Comparison of ENCODE assay signal across 27 cellular contexts in genomic region chr1:117633068-117633345, GRCh38. TPM values are rescaled to one million over a fixed set of nuclear protein-coding genes. Genes with fewer than 3 reads are reported as not detected.
DNase-seq lines count a peak whose midpoint lies in the region; ATAC-seq and TF ChIP-seq lines count a peak whose summit lies in the region.
"Had no signal": no experiment of that assay in that cellular context is flagged by ENCODE, and none has a peak within 500 bp of the region (broad histone marks: within the 10 kb centered on the region; RNA-seq: fewer than 3 reads in every experiment).

No MANE protein-coding gene starts in this region.

- H3K36me3 Mint-ChIP-seq in CD4-positive, alpha-beta memory T cell: peaks cover 4 to 14% of the 10 kb centered on the region in 2 donors
- H3K36me3 Mint-ChIP-seq: type B pancreatic cell had no signal

- H3K27ac Mint-ChIP-seq in CD4-positive, alpha-beta memory T cell: peak overlapping the region in 1 of 7 donors; percentile 60
- H3K27ac Mint-ChIP-seq: activated T-helper 1 cell treated with anti-CD3 and anti-CD28 coated beads, Interleukin-12 subunit alpha, Interleukin-12 subunit beta, Interleukin-2, Interleukin-4 antibody, amounts not matched to agents 30 ng/mL and 10 ng/mL and 1 ng/mL, durations not matched to agents 14 hours and 24 hours and 36 hours; type B pancreatic cell had no signal

- H3K9ac ChIP-seq in KMS-11 (peak overlapping the region; percentile 37; the same call in 1 of the 2 replicates), smooth muscle cell (ENCODE audit: low read depth) (no peak overlapping the region)

- no peaks in the 10 kb centered on the region for H3K36me3 ChIP-seq in KMS-11 (ENCODE audit: insufficient read depth)
- no peaks in the 10 kb centered on the region for H3K36me3 ChIP-seq in PC-9 (ENCODE audit: low read depth)
- no peaks in the 10 kb centered on the region for H3K36me3 ChIP-seq in right lobe of liver
- no peaks in the 10 kb centered on the region for H3K36me3 ChIP-seq in smooth muscle cell (ENCODE audit: low read depth)
- H3K36me3 ChIP-seq in CD4-positive, alpha-beta memory T cell (ENCODE audit: insufficient read depth, low read length): no peaks in the 10 kb centered on the region
- H3K36me3 ChIP-seq: breast epithelium, neutrophil had no signal

- H3K4me3 Mint-ChIP-seq in CD4-positive, alpha-beta memory T cell: no peak overlapping the region
- H3K4me3 Mint-ChIP-seq: activated T-helper 1 cell treated with anti-CD3 and anti-CD28 coated beads, Interleukin-12 subunit alpha, Interleukin-12 subunit beta, Interleukin-2, Interleukin-4 antibody, amounts not matched to agents 30 ng/mL and 10 ng/mL and 1 ng/mL, durations not matched to agents 14 hours and 24 hours and 36 hours; type B pancreatic cell had no signal

- BruUV-seq in PC-9 (replicated peaks; lab: Mats Ljungman, UMichigan): no TSS peak

- CTCF ChIA-PET in PC-9 (lab: Charles Lee): no interaction called here
- CTCF ChIA-PET in CD4-positive, alpha-beta memory T cell (lab: Charles Lee; ENCODE audit: partially characterized antibody): interaction anchor here (1.3 to 1.7 kb wide), 3 partner anchors 8 to 98 kb away, joined by 3 to 4 read pairs (median 3); no protein-coding TSS in a partner anchor

- H3K27me3 ChIP-seq in KMS-11 (ENCODE audit: insufficient read depth, low read depth) (no peaks in the 10 kb centered on the region), PC-9 (ENCODE audit: insufficient read depth, low read depth) (no peaks in the 10 kb centered on the region), right lobe of liver (no peaks in the 10 kb centered on the region), smooth muscle cell (ENCODE audit: low read depth) (no peaks in the 10 kb centered on the region)
- H3K27me3 ChIP-seq in CD4-positive, alpha-beta memory T cell (ENCODE audit: insufficient read depth, low read length): no peaks in the 10 kb centered on the region
- H3K27me3 ChIP-seq: breast epithelium, neutrophil had no signal

- TF ChIP-seq CTCF in KMS-11 (conservative IDR thresholded peaks at IDR 0.05; ENCODE audit: low read depth, low read length) (no peak), PC-9 (conservative IDR thresholded peaks at IDR 0.05) (no peak), right lobe of liver (IDR thresholded peaks at IDR 0.05) (no peak), smooth muscle cell (IDR thresholded peaks at IDR 0.05; ENCODE audit: borderline replicate concordance, insufficient read depth, poor library complexity, severe bottlenecking) (no peak)

- H3K4me2 ChIP-seq in KMS-11: peak overlapping the region; percentile 51
- peak overlapping the region; percentile 64 for H3K4me2 ChIP-seq in PC-9
- peak overlapping the region; percentile 57 for H3K4me2 ChIP-seq in smooth muscle cell

- no peaks in the 10 kb centered on the region for H3K9me2 ChIP-seq in PC-9 (ENCODE audit: insufficient read depth)

- H2AFZ ChIP-seq in KMS-11 (ENCODE audit: low read depth): no peak overlapping the region
- no peak overlapping the region for H2AFZ ChIP-seq in PC-9
- no peak overlapping the region for H2AFZ ChIP-seq in smooth muscle cell (ENCODE audit: low read depth)

- no peak for DNase-seq in PC-9
- no peak for DNase-seq in right lobe of liver
- no peak for DNase-seq in smooth muscle cell (lab: John Stamatoyannopoulos, UW; ENCODE audit: unreplicated experiment)
- DNase-seq in CD4-positive, alpha-beta memory T cell: no peak
- DNase-seq: activated CD4-positive, alpha-beta T cell treated with anti-CD3 and anti-CD28 coated beads for 4 hours; activated naive CD4-positive, alpha-beta T cell treated with anti-CD3 and anti-CD28 coated beads, Interleukin-2, amount 50 U/mL, for 16 hours; amygdala; Calu3; effector memory CD4-positive, alpha-beta T cell; erythroblast; head of caudate nucleus; kidney glomerular epithelial cell; NCI-H1417 treated with DMSO at 0.1 percent for 48 hours; NCI-H446; OCI-M1; stimulated activated CD4-positive, alpha-beta T cell treated with anti-CD3 and anti-CD28 coated beads, Interleukin-1b, Interleukin-23, amount 100 ng/mL, for 48 hours; T-helper 2 cell had no signal

- TF ChIP-seq POLR2A in right lobe of liver (IDR thresholded peaks at IDR 0.05): no peak

- no peaks in the 10 kb centered on the region for H3K9me3 Mint-ChIP-seq in CD4-positive, alpha-beta memory T cell
- H3K9me3 Mint-ChIP-seq: activated T-helper 1 cell treated with anti-CD3 and anti-CD28 coated beads, Interleukin-12 subunit alpha, Interleukin-12 subunit beta, Interleukin-2, Interleukin-4 antibody, amounts not matched to agents 30 ng/mL and 10 ng/mL and 1 ng/mL, durations not matched to agents 14 hours and 24 hours and 36 hours; type B pancreatic cell had no signal

- H3K27me3 Mint-ChIP-seq in CD4-positive, alpha-beta memory T cell: no peaks in the 10 kb centered on the region

- H3K27ac ChIP-seq in KMS-11 (peak overlapping the region; percentile 74), PC-9 (no peak overlapping the region; the same call in 1 of the 2 replicates), right lobe of liver (peak overlapping the region in 2 of 3 donors; percentile 14 to 20), smooth muscle cell (ENCODE audit: low read depth) (no peak overlapping the region)
- H3K27ac ChIP-seq in CD4-positive, alpha-beta memory T cell (ENCODE audit: low read depth, low read length): no peak overlapping the region
- H3K27ac ChIP-seq: C4-2B, neutrophil had no signal

- H4K20me1 ChIP-seq in KMS-11 (ENCODE audit: insufficient read depth) (no peaks in the 10 kb centered on the region), PC-9 (ENCODE audit: insufficient read depth) (no peaks in the 10 kb centered on the region), smooth muscle cell (ENCODE audit: low read depth) (no peaks in the 10 kb centered on the region)

- H3K79me2 ChIP-seq in KMS-11 (ENCODE audit: insufficient read depth, low read depth): no peaks in the 10 kb centered on the region; the same call in 1 of the 2 replicates
- H3K79me2 ChIP-seq in PC-9 (ENCODE audit: low read depth): no peaks in the 10 kb centered on the region
- H3K79me2 ChIP-seq in smooth muscle cell (ENCODE audit: low read depth): no peaks in the 10 kb centered on the region

- ATAC-seq in right lobe of liver (no peak), GM19467 (IDR thresholded peaks at IDR 0.05; ENCODE audit: unreplicated experiment) (no peak), GM21447 (IDR thresholded peaks at IDR 0.05; ENCODE audit: unreplicated experiment) (no peak)
- ATAC-seq: SK-N-SH treated with all-trans-retinoic acid at 6 μM for 48 hours had no signal

- intact Hi-C loops in PC-9 (cut with micrococcal nuclease; ENCODE audit: unreplicated experiment) (loop anchor here (2.0 kb wide), 1 partner anchor 26 kb away; the partner anchor contains the start of gene TENT5C), right lobe of liver (cut with DNase I) (no loop called here)
- intact Hi-C loops in CD4-positive, alpha-beta memory T cell (cut with micrococcal nuclease): no loop called here

- H3K4me1 Mint-ChIP-seq in CD4-positive, alpha-beta memory T cell: peaks cover 18 to 71% (median 44%) of the 10 kb centered on the region in 4 donors

- no peak overlapping the region for H3K4me3 ChIP-seq in KMS-11 (IDR thresholded peaks at IDR 0.05; ENCODE audit: insufficient read depth, low read depth, low read length)
- no peak overlapping the region; the same call in 1 of the 2 replicates for H3K4me3 ChIP-seq in PC-9
- H3K4me3 ChIP-seq in right lobe of liver: no peak overlapping the region
- H3K4me3 ChIP-seq in smooth muscle cell: no peak overlapping the region
- H3K4me3 ChIP-seq in CD4-positive, alpha-beta memory T cell (ENCODE audit: low read length in 2 of 2): no peak overlapping the region
- H3K4me3 ChIP-seq: breast epithelium, lung had no signal

- H3K9me3 ChIP-seq in PC-9 (ENCODE audit: insufficient read depth, low read depth): no peaks in the 10 kb centered on the region
- H3K9me3 ChIP-seq in right lobe of liver: no peaks in the 10 kb centered on the region
- no peaks in the 10 kb centered on the region for H3K9me3 ChIP-seq in smooth muscle cell (replicated peaks; ENCODE audit: low read depth)
- H3K9me3 ChIP-seq in CD4-positive, alpha-beta memory T cell (ENCODE audit: control insufficient read depth in 1 of 2, low read length in 2 of 2): no peaks in the 10 kb centered on the region
- H3K9me3 ChIP-seq: breast epithelium, neutrophil had no signal

- WGBS in right lobe of liver (ENCODE audit: insufficient coverage, low coverage, low lambda C conversion rate, missing lambda C conversion rate): 32% methylated on average over 4 of the region's 5 CpGs
- WGBS in smooth muscle cell (ENCODE audit: low lambda C conversion rate): 47% methylated on average over 5 of the region's 5 CpGs

- H3K4me1 ChIP-seq in KMS-11 (ENCODE audit: low read depth, poor library complexity, severe bottlenecking) (peaks cover 80% of the 10 kb centered on the region), PC-9 (replicated peaks; ENCODE audit: insufficient read depth) (peaks cover 23% of the 10 kb centered on the region), right lobe of liver (peaks cover 0 to 43% (median 19%) of the 10 kb centered on the region in 4 donors), smooth muscle cell (ENCODE audit: low read depth) (peaks cover 9% of the 10 kb centered on the region)
- peaks cover 35% of the 10 kb centered on the region for H3K4me1 ChIP-seq in CD4-positive, alpha-beta memory T cell (ENCODE audit: insufficient read depth, low read length)
- H3K4me1 ChIP-seq: breast epithelium had no signal

- H3F3A ChIP-seq in PC-9 (ENCODE audit: insufficient read depth, low read depth) (peaks cover 13% of the 10 kb centered on the region; the same call in 1 of the 2 replicates), smooth muscle cell (ENCODE audit: low read depth) (no peaks in the 10 kb centered on the region)

- POLR2A ChIA-PET in PC-9 (lab: Charles Lee; ENCODE audit: unreplicated experiment): no interaction called here
- POLR2A ChIA-PET in CD4-positive, alpha-beta memory T cell (lab: Charles Lee; ENCODE audit: partially characterized antibody): interaction anchor here (0.6 to 5.0 kb wide), 5 partner anchors 10 to 27 kb away, joined by 3 to 23 read pairs (median 4); partner anchors contain the start of gene TENT5C

RNA-seq across cellular contexts. Expression of gene TENT5C, which starts 27.2 kb away (rescaled TPM):
- total RNA-seq in PC-9 (2021) (3.9 and 4.3 TPM in 2 replicates), right lobe of liver (10 to 100 TPM in 1 of 6 experiments, 1 to 10 TPM in 5; 2.3 to 13.7 (median 3.0) TPM), smooth muscle cell (5.3 and 7.8 TPM in 2 replicates)
- 2.7 and 5.7 TPM in 2 replicates for polyA plus RNA-seq in smooth muscle cell
- total RNA-seq in CD4-positive, alpha-beta memory T cell: 10 to 100 TPM; 13.9 to 14.8 TPM
- 10 to 100 TPM in 1 of 2 donors, 1 to 10 TPM in 1; 5.3 to 43.0 TPM for polyA plus RNA-seq in CD4-positive, alpha-beta memory T cell

Comparison
In these comparisons a context has a peak if more than half of its experiments do, and no peak if none do; other contexts are left out.
1. H3K27ac ChIP-seq: peak in KMS-11 (single experiment) and right lobe of liver (2 of 3); none in PC-9 (single experiment), smooth muscle cell (single experiment) and CD4-positive, alpha-beta memory T cell (single experiment).
2. Peak in every context shown above with its lines, with median percentiles within 50 percentile points of each other: H3K4me2 ChIP-seq.